Comparison of ENCODE assay signal across 8 cellular contexts in genomic region chr10:42351745-42352144, GRCh38.
"Had no signal": no experiment of that assay in that cellular context is flagged by ENCODE, and none has a peak within 500 bp of the region (broad histone marks: within the 10 kb centered on the region; RNA-seq: fewer than 3 reads in every experiment).

No MANE protein-coding gene starts in this region.

- H3K27ac ChIP-seq: GM23248, KMS-11 had no signal

- FAIRE-seq: HTR-8/SVneo had no signal

- H3K4me2 ChIP-seq: KMS-11 had no signal

- H2AFZ ChIP-seq: GM23248 had no signal

- DNase-seq: GM23248, GOT3, H9, HCEC 1CT, Karpas-422, KBM-7 had no signal

- H3K9ac ChIP-seq: GM23248, KMS-11 had no signal

- H3K4me3 ChIP-seq: GM23248 had no signal
